8 cellular contexts compared by ENCODE assay signal in the genomic region with DNA sequence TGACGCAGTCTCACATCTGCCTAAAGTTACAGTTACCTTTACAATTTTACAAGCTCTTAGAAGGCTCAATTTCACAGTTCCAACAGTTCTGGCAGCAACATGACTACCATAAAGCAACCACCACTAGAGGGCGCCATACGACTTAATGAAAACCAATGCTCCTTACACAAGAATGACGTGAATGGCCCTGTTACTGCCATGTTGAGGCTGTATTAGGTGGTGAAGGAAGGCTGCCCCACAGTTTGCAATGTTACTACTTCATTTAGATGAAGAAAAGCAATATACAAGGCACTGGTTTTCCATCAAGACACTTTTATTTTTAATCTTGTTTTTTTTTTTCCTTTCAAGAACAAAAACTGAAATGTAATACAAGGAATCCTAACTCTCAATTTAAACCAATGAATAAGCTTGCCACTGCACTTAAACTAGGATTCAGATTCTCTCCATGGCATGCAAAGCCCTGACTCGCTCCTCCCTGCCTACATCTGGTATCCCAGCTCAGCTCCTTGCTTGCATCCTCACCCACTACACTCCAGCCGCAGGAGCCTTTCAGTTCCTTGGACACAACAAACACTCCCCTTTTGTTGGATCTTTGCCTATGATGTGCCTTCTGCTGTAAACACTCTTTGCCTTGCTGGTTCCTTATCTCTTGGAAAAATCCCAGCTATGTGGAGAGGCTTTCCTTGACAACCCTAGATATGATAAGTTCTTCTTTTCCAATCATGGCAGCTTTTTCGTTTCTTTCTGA.
A peak's percentile ranks its signal among the peaks of the same experiment; 100 is the strongest.
DNase-seq lines count a peak whose midpoint lies in the region; ATAC-seq and TF ChIP-seq lines count a peak whose summit lies in the region.

No MANE protein-coding gene starts in this region.

- H3K9me3 ChIP-seq in Peyer's patch (no peaks in the 10 kb centered on the region), suprapubic skin (no peaks in the 10 kb centered on the region)

- TF ChIP-seq POLR2A in Peyer's patch (IDR thresholded peaks at IDR 0.05) = no peak
- no peak for TF ChIP-seq POLR2A in suprapubic skin (IDR thresholded peaks at IDR 0.05)

- no peak overlapping the region for H3K9ac ChIP-seq in KMS-11

- TF ChIP-seq EP300 in suprapubic skin (IDR thresholded peaks at IDR 0.05) = no peak

- WGBS in suprapubic skin = 50% methylated on average over 7 of the region's 7 CpGs

- no peaks in the 10 kb centered on the region for H3K36me3 ChIP-seq in KMS-11 (ENCODE audit: insufficient read depth)
- H3K36me3 ChIP-seq in Peyer's patch = no peaks in the 10 kb centered on the region
- H3K36me3 ChIP-seq in suprapubic skin = no peaks in the 10 kb centered on the region

- peak; percentile 77 for TF ChIP-seq CTCF in KMS-11 (conservative IDR thresholded peaks at IDR 0.05; ENCODE audit: low read depth, low read length)
- TF ChIP-seq CTCF in Peyer's patch (IDR thresholded peaks at IDR 0.05) = peak; percentile 42 to 77 (median 70)
- peak; percentile 52 to 62 for TF ChIP-seq CTCF in suprapubic skin (IDR thresholded peaks at IDR 0.05)

- H3K4me2 ChIP-seq in KMS-11 = no peak overlapping the region

- H3K27ac ChIP-seq in KMS-11 = no peak overlapping the region
- H3K27ac ChIP-seq in Peyer's patch = no peak overlapping the region
- H3K27ac ChIP-seq in suprapubic skin = no peak overlapping the region

- ATAC-seq in GM21786 (IDR thresholded peaks at IDR 0.05; ENCODE audit: unreplicated experiment) = peak; percentile 73

- no peaks in the 10 kb centered on the region for H3K79me2 ChIP-seq in KMS-11 (ENCODE audit: insufficient read depth, low read depth)

- H3K4me3 ChIP-seq in KMS-11 (IDR thresholded peaks at IDR 0.05; ENCODE audit: insufficient read depth, low read depth, low read length) (no peak overlapping the region), Peyer's patch (no peak overlapping the region), suprapubic skin (no peak overlapping the region)

- no peaks in the 10 kb centered on the region for H4K20me1 ChIP-seq in KMS-11 (ENCODE audit: insufficient read depth)

- H3K27me3 ChIP-seq in KMS-11 (ENCODE audit: insufficient read depth, low read depth) = no peaks in the 10 kb centered on the region
- H3K27me3 ChIP-seq in Peyer's patch = no peaks in the 10 kb centered on the region
- no peaks in the 10 kb centered on the region for H3K27me3 ChIP-seq in suprapubic skin

- DNase-seq in ELF-1 (ENCODE audit: low read depth, low spot score) (peak; percentile 87), Peyer's patch (peak; percentile 48 to 90 (median 79)), fibroblast of the conjunctiva (ENCODE audit: low read depth) (peak; percentile 83), non-pigmented ciliary epithelial cell (ENCODE audit: low read depth) (peak; percentile 45), suprapubic skin (ENCODE audit: low spot score in 2 of 2) (peak; percentile 80 to 87)
- DNase-seq in activated T-cell treated with anti-CD3 and anti-CD28 coated beads, Interleukin-2, amount 50 U/mL, for 48 hours = peak; percentile 77 to 80

- no peaks in the 10 kb centered on the region for H3K4me1 ChIP-seq in KMS-11 (ENCODE audit: low read depth, poor library complexity, severe bottlenecking)
- H3K4me1 ChIP-seq in Peyer's patch = no peaks in the 10 kb centered on the region
- H3K4me1 ChIP-seq in suprapubic skin = no peaks in the 10 kb centered on the region

- H2AFZ ChIP-seq in KMS-11 (ENCODE audit: low read depth) = no peak overlapping the region
